In the genomic region with DNA sequence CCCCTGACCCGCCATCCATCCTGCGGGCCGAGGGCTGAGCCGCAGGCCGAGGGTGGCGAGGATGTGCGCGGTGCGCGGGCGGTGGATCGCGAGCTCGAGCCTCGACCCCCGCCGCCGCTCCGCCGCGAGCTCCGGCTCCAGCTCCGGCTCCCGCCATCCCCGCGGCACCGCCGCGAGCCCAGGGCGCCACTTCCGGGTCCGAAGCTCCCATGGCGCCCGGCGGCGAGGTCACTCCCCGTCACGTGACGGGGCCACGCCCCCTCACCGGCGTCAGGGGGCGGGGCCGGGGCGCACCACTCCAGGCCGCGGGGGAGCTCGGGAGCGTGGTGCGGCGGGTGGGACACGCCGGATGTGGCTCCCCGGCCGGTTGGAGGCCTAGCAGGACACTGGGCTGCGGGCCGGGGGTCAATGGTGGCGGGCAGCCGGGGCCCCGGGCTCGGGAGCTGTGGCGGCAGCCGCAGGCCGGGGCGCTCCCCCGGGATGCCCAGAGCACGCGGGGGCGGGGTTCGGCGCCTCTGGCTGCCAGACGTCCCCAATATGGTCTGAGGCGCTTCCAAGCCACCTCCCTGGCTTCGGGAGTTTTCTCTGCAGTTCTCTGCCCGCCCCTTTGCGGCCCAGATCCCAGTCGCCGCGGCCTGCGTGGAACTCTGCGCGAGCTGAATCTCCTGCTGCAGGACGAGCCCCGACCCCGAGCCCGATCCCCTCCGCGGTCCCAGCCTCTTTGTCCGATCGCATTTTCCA, we compare ENCODE assay signal across 1 cellular context.
TF ChIP-seq lines count a peak whose summit lies in the region.

A gene with protein sequence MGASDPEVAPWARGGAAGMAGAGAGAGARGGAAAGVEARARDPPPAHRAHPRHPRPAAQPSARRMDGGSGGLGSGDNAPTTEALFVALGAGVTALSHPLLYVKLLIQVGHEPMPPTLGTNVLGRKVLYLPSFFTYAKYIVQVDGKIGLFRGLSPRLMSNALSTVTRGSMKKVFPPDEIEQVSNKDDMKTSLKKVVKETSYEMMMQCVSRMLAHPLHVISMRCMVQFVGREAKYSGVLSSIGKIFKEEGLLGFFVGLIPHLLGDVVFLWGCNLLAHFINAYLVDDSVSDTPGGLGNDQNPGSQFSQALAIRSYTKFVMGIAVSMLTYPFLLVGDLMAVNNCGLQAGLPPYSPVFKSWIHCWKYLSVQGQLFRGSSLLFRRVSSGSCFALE (minus strand): TSS at position 234 of the 741 bp plus-strand sequence. CDS start 23 bp downstream, at position 211.

TF ChIP-seq in K562, 482 proteins besides CTCF, POLR2A, EP300 and RAD21 (continued from another document and continues in another):
- TF ChIP-seq, protein P1, sequence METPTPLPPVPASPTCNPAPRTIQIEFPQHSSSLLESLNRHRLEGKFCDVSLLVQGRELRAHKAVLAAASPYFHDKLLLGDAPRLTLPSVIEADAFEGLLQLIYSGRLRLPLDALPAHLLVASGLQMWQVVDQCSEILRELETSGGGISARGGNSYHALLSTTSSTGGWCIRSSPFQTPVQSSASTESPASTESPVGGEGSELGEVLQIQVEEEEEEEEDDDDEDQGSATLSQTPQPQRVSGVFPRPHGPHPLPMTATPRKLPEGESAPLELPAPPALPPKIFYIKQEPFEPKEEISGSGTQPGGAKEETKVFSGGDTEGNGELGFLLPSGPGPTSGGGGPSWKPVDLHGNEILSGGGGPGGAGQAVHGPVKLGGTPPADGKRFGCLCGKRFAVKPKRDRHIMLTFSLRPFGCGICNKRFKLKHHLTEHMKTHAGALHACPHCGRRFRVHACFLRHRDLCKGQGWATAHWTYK (CRISPR knock-in tag; IDR thresholded peaks at IDR 0.05), result peak; percentile 63
- TF ChIP-seq, protein P2, sequence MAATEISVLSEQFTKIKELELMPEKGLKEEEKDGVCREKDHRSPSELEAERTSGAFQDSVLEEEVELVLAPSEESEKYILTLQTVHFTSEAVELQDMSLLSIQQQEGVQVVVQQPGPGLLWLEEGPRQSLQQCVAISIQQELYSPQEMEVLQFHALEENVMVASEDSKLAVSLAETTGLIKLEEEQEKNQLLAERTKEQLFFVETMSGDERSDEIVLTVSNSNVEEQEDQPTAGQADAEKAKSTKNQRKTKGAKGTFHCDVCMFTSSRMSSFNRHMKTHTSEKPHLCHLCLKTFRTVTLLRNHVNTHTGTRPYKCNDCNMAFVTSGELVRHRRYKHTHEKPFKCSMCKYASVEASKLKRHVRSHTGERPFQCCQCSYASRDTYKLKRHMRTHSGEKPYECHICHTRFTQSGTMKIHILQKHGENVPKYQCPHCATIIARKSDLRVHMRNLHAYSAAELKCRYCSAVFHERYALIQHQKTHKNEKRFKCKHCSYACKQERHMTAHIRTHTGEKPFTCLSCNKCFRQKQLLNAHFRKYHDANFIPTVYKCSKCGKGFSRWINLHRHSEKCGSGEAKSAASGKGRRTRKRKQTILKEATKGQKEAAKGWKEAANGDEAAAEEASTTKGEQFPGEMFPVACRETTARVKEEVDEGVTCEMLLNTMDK (IDR thresholded peaks at IDR 0.05; ENCODE audit: borderline replicate concordance, insufficient read depth, low read depth, low read length, poor library complexity, severe bottlenecking), result no peak
- TF ChIP-seq, protein P3, sequence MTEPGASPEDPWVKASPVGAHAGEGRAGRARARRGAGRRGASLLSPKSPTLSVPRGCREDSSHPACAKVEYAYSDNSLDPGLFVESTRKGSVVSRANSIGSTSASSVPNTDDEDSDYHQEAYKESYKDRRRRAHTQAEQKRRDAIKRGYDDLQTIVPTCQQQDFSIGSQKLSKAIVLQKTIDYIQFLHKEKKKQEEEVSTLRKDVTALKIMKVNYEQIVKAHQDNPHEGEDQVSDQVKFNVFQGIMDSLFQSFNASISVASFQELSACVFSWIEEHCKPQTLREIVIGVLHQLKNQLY (CRISPR knock-in tag; conservative IDR thresholded peaks at IDR 0.05), result 0 out of 4 replicates have a peak, but pooled peaks have one; percentile 19 to 67
- TF ChIP-seq, protein P4, sequence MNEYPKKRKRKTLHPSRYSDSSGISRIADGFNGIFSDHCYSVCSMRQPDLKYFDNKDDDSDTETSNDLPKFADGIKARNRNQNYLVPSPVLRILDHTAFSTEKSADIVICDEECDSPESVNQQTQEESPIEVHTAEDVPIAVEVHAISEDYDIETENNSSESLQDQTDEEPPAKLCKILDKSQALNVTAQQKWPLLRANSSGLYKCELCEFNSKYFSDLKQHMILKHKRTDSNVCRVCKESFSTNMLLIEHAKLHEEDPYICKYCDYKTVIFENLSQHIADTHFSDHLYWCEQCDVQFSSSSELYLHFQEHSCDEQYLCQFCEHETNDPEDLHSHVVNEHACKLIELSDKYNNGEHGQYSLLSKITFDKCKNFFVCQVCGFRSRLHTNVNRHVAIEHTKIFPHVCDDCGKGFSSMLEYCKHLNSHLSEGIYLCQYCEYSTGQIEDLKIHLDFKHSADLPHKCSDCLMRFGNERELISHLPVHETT (CRISPR knock-in tag; conservative IDR thresholded peaks at IDR 0.05 in 1 of 2, IDR thresholded peaks at IDR 0.05 in 1 of 2), result peak in 1 of 2 experiments; percentile 61; a peak in 1 of 4 replicates
- TF ChIP-seq, protein P5, sequence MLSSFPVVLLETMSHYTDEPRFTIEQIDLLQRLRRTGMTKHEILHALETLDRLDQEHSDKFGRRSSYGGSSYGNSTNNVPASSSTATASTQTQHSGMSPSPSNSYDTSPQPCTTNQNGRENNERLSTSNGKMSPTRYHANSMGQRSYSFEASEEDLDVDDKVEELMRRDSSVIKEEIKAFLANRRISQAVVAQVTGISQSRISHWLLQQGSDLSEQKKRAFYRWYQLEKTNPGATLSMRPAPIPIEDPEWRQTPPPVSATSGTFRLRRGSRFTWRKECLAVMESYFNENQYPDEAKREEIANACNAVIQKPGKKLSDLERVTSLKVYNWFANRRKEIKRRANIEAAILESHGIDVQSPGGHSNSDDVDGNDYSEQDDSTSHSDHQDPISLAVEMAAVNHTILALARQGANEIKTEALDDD (IDR thresholded peaks at IDR 0.05), result no peak
- TF ChIP-seq BRF1 (IDR thresholded peaks at IDR 0.05; ENCODE audit: borderline replicate concordance, extremely low read depth, insufficient read length), result no peak
- TF ChIP-seq SRSF1 (IDR thresholded peaks at IDR 0.05; ENCODE audit: low read depth, low read length), result no peak
- TF ChIP-seq ZNF445 (CRISPR knock-in tag; IDR thresholded peaks at IDR 0.05; ENCODE audit: low read depth), result no peak
- no peak for TF ChIP-seq ZNF695 (CRISPR knock-in tag; IDR thresholded peaks at IDR 0.05)
- TF ChIP-seq, protein P6, sequence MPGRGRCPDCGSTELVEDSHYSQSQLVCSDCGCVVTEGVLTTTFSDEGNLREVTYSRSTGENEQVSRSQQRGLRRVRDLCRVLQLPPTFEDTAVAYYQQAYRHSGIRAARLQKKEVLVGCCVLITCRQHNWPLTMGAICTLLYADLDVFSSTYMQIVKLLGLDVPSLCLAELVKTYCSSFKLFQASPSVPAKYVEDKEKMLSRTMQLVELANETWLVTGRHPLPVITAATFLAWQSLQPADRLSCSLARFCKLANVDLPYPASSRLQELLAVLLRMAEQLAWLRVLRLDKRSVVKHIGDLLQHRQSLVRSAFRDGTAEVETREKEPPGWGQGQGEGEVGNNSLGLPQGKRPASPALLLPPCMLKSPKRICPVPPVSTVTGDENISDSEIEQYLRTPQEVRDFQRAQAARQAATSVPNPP (IDR thresholded peaks at IDR 0.05; ENCODE audit: borderline replicate concordance, insufficient read depth, insufficient read length), result no peak
- TF ChIP-seq, protein P7, sequence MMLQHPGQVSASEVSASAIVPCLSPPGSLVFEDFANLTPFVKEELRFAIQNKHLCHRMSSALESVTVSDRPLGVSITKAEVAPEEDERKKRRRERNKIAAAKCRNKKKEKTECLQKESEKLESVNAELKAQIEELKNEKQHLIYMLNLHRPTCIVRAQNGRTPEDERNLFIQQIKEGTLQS (IDR thresholded peaks at IDR 0.05), result no peak
- TF ChIP-seq, protein P7 (CRISPR knock-in tag; conservative IDR thresholded peaks at IDR 0.05), result no peak
- no peak for TF ChIP-seq DACH1 (IDR thresholded peaks at IDR 0.05; ENCODE audit: partially characterized antibody)
- TF ChIP-seq, protein P8, sequence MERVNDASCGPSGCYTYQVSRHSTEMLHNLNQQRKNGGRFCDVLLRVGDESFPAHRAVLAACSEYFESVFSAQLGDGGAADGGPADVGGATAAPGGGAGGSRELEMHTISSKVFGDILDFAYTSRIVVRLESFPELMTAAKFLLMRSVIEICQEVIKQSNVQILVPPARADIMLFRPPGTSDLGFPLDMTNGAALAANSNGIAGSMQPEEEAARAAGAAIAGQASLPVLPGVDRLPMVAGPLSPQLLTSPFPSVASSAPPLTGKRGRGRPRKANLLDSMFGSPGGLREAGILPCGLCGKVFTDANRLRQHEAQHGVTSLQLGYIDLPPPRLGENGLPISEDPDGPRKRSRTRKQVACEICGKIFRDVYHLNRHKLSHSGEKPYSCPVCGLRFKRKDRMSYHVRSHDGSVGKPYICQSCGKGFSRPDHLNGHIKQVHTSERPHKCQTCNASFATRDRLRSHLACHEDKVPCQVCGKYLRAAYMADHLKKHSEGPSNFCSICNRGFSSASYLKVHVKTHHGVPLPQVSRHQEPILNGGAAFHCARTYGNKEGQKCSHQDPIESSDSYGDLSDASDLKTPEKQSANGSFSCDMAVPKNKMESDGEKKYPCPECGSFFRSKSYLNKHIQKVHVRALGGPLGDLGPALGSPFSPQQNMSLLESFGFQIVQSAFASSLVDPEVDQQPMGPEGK (CRISPR knock-in tag; IDR thresholded peaks at IDR 0.05; ENCODE audit: borderline replicate concordance), result no peak
- TF ChIP-seq ZC3H4 (CRISPR knock-in tag; IDR thresholded peaks at IDR 0.05; ENCODE audit: borderline replicate concordance), result peak; percentile 45; the same call in 1 of the 2 replicates
- no peak for TF ChIP-seq ZNF408 (CRISPR knock-in tag; IDR thresholded peaks at IDR 0.05; ENCODE audit: low read depth)
- no peak for TF ChIP-seq MTA2 (IDR thresholded peaks at IDR 0.05; ENCODE audit: low read depth)
- TF ChIP-seq, protein P9, sequence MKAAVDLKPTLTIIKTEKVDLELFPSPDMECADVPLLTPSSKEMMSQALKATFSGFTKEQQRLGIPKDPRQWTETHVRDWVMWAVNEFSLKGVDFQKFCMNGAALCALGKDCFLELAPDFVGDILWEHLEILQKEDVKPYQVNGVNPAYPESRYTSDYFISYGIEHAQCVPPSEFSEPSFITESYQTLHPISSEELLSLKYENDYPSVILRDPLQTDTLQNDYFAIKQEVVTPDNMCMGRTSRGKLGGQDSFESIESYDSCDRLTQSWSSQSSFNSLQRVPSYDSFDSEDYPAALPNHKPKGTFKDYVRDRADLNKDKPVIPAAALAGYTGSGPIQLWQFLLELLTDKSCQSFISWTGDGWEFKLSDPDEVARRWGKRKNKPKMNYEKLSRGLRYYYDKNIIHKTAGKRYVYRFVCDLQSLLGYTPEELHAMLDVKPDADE (conservative IDR thresholded peaks at IDR 0.05; ENCODE audit: control insufficient read depth, low read depth, low read length), result peak; percentile 94
- TF ChIP-seq NCOR1 (IDR thresholded peaks at IDR 0.05), result no peak
- TF ChIP-seq PHB2 (IDR thresholded peaks at IDR 0.05; ENCODE audit: low read depth), result no peak
- peak; percentile 83 for TF ChIP-seq OTX1 (CRISPR knock-in tag; IDR thresholded peaks at IDR 0.05)
- TF ChIP-seq BRD9 (IDR thresholded peaks at IDR 0.05; ENCODE audit: low read depth, partially characterized antibody), result no peak
- TF ChIP-seq ZNF133 (CRISPR knock-in tag; IDR thresholded peaks at IDR 0.05), result no peak
- TF ChIP-seq NR4A1 (CRISPR knock-in tag; IDR thresholded peaks at IDR 0.05), result 0 out of 2 replicates have a peak, but pooled peaks have one; percentile 78
- peak; percentile 66; the same call in 1 of the 2 replicates for TF ChIP-seq NR4A1 (tag; IDR thresholded peaks at IDR 0.05)
- TF ChIP-seq, protein P10, sequence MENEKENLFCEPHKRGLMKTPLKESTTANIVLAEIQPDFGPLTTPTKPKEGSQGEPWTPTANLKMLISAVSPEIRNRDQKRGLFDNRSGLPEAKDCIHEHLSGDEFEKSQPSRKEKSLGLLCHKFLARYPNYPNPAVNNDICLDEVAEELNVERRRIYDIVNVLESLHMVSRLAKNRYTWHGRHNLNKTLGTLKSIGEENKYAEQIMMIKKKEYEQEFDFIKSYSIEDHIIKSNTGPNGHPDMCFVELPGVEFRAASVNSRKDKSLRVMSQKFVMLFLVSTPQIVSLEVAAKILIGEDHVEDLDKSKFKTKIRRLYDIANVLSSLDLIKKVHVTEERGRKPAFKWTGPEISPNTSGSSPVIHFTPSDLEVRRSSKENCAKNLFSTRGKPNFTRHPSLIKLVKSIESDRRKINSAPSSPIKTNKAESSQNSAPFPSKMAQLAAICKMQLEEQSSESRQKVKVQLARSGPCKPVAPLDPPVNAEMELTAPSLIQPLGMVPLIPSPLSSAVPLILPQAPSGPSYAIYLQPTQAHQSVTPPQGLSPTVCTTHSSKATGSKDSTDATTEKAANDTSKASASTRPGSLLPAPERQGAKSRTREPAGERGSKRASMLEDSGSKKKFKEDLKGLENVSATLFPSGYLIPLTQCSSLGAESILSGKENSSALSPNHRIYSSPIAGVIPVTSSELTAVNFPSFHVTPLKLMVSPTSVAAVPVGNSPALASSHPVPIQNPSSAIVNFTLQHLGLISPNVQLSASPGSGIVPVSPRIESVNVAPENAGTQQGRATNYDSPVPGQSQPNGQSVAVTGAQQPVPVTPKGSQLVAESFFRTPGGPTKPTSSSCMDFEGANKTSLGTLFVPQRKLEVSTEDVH (IDR thresholded peaks at IDR 0.05; ENCODE audit: low read depth, partially characterized antibody), result no peak
- TF ChIP-seq, protein P11, sequence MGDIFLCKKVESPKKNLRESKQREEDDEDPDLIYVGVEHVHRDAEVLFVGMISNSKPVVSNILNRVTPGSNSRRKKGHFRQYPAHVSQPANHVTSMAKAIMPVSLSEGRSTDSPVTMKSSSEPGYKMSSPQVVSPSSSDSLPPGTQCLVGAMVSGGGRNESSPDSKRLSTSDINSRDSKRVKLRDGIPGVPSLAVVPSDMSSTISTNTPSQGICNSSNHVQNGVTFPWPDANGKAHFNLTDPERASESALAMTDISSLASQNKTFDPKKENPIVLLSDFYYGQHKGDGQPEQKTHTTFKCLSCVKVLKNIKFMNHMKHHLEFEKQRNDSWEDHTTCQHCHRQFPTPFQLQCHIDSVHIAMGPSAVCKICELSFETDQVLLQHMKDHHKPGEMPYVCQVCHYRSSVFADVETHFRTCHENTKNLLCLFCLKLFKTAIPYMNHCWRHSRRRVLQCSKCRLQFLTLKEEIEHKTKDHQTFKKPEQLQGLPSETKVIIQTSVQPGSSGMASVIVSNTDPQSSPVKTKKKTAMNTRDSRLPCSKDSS (IDR thresholded peaks at IDR 0.05; ENCODE audit: low read depth, partially characterized antibody), result no peak
- TF ChIP-seq, protein P12, sequence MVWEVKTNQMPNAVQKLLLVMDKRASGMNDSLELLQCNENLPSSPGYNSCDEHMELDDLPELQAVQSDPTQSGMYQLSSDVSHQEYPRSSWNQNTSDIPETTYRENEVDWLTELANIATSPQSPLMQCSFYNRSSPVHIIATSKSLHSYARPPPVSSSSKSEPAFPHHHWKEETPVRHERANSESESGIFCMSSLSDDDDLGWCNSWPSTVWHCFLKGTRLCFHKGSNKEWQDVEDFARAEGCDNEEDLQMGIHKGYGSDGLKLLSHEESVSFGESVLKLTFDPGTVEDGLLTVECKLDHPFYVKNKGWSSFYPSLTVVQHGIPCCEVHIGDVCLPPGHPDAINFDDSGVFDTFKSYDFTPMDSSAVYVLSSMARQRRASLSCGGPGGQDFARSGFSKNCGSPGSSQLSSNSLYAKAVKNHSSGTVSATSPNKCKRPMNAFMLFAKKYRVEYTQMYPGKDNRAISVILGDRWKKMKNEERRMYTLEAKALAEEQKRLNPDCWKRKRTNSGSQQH (CRISPR knock-in tag; IDR thresholded peaks at IDR 0.05), result no peak
- TF ChIP-seq RBM22 (IDR thresholded peaks at IDR 0.05; ENCODE audit: low read depth, low read length, poor library complexity, severe bottlenecking), result no peak
- TF ChIP-seq GTF2F1 (IDR thresholded peaks at IDR 0.05; ENCODE audit: low read depth, low read length), result no peak
- TF ChIP-seq FOXA3 (CRISPR knock-in tag; conservative IDR thresholded peaks at IDR 0.05 in 1 of 2, IDR thresholded peaks at IDR 0.05 in 1 of 2), result no peak
- TF ChIP-seq ZNF212 (CRISPR knock-in tag; IDR thresholded peaks at IDR 0.05), result peak; percentile 59; the same call in 1 of the 2 replicates
